Comparison of ENCODE assay signal across 1 cellular context in genomic region chr3:187739561-187740445, GRCh38.
A peak's percentile ranks its signal among the peaks of the same experiment; 100 is the strongest.
TF ChIP-seq lines count a peak whose summit lies in the region.

No MANE protein-coding gene starts in this region.

TF ChIP-seq in K562, 482 proteins besides CTCF, POLR2A, EP300 and RAD21 (continued from another document and continues in another):
- TF ChIP-seq ZNF398 (CRISPR knock-in tag; IDR thresholded peaks at IDR 0.05) (no peak), GABPB1 (CRISPR knock-in tag; IDR thresholded peaks at IDR 0.05) (peak; percentile 34; the same call in 1 of the 2 replicates), ZNF395 (CRISPR knock-in tag; IDR thresholded peaks at IDR 0.05) (no peak), BHLHE40 (IDR thresholded peaks at IDR 0.05; ENCODE audit: low read length) (peak; percentile 86), KAT8 (IDR thresholded peaks at IDR 0.05; ENCODE audit: low read depth) (no peak), FIP1L1 (IDR thresholded peaks at IDR 0.05; ENCODE audit: low read depth, low read length, poor library complexity, severe bottlenecking) (no peak), TOE1 (IDR thresholded peaks at IDR 0.05; ENCODE audit: borderline replicate concordance) (peak; percentile 72), TOE1 (CRISPR knock-in tag; IDR thresholded peaks at IDR 0.05; ENCODE audit: borderline replicate concordance, low read depth) (no peak), BCL6 (CRISPR knock-in tag; IDR thresholded peaks at IDR 0.05) (no peak), HBP1 (CRISPR knock-in tag; IDR thresholded peaks at IDR 0.05) (no peak), MYBL2 (IDR thresholded peaks at IDR 0.05; ENCODE audit: low read depth) (no peak), MYBL2 (CRISPR knock-in tag; IDR thresholded peaks at IDR 0.05; ENCODE audit: borderline replicate concordance) (no peak), ZNF780A (CRISPR knock-in tag; IDR thresholded peaks at IDR 0.05) (no peak), TRIM24 (IDR thresholded peaks at IDR 0.05) (0 out of 4 replicates have a peak, but pooled peaks of 1 of the 2 experiments have one; percentile 19), ATF1 (CRISPR knock-in tag; IDR thresholded peaks at IDR 0.05) (no peak), ATF1 (tag; IDR thresholded peaks at IDR 0.05) (peak; percentile 54), NRF1 (conservative IDR thresholded peaks at IDR 0.05 in 1 of 2, IDR thresholded peaks at IDR 0.05 in 1 of 2) (no peak), ARID1B (IDR thresholded peaks at IDR 0.05) (0 out of 2 replicates have a peak, but pooled peaks have one; percentile 13), SP1 (CRISPR knock-in tag; IDR thresholded peaks at IDR 0.05) (0 out of 2 replicates have a peak, but pooled peaks have one; percentile 23), SIRT6 (IDR thresholded peaks at IDR 0.05; ENCODE audit: low read depth, low read length) (no peak), ZNF444 (CRISPR knock-in tag; IDR thresholded peaks at IDR 0.05) (no peak), ZKSCAN1 (IDR thresholded peaks at IDR 0.05; ENCODE audit: low read depth, low read length) (no peak), EGR1 (conservative IDR thresholded peaks at IDR 0.05) (peak; percentile 85), MAX (CRISPR knock-in tag; IDR thresholded peaks at IDR 0.05) (peak; percentile 83), ZNF24 (IDR thresholded peaks at IDR 0.05) (0 out of 2 replicates have a peak, but pooled peaks have one; percentile 9), ZNF75A (CRISPR knock-in tag; IDR thresholded peaks at IDR 0.05) (no peak), MTA3 (IDR thresholded peaks at IDR 0.05; ENCODE audit: borderline replicate concordance) (no peak), HDAC6 (IDR thresholded peaks at IDR 0.05; ENCODE audit: low read depth, low read length) (no peak), CREB1 (IDR thresholded peaks at IDR 0.05) (peak; percentile 31; the same call in 1 of the 2 replicates), CREB1 (CRISPR knock-in tag; IDR thresholded peaks at IDR 0.05) (0 out of 2 replicates have a peak, but pooled peaks have one; percentile 37), ARID3B (CRISPR knock-in tag; IDR thresholded peaks at IDR 0.05; ENCODE audit: borderline replicate concordance) (no peak), CHAMP1 (IDR thresholded peaks at IDR 0.05) (0 out of 2 replicates have a peak, but pooled peaks have one; percentile 28), TRIM28 (IDR thresholded peaks at IDR 0.05) (no peak), NCOA1 (IDR thresholded peaks at IDR 0.05; ENCODE audit: low read depth) (no peak), ZNF707 (CRISPR knock-in tag; conservative IDR thresholded peaks at IDR 0.05) (no peak), ESRRB (CRISPR knock-in tag; IDR thresholded peaks at IDR 0.05; ENCODE audit: borderline replicate concordance) (no peak), MGA (IDR thresholded peaks at IDR 0.05) (peak; percentile 82), ZNF561 (CRISPR knock-in tag; conservative IDR thresholded peaks at IDR 0.05) (no peak), TGIF2 (CRISPR knock-in tag; IDR thresholded peaks at IDR 0.05) (no peak), ZNF175 (CRISPR knock-in tag; IDR thresholded peaks at IDR 0.05; ENCODE audit: low read depth) (no peak), ARHGAP35 (IDR thresholded peaks at IDR 0.05; ENCODE audit: partially characterized antibody) (no peak), POLR2AphosphoS5 (IDR thresholded peaks at IDR 0.05; ENCODE audit: control insufficient read depth, insufficient read depth, low read depth, low read length) (no peak), ZSCAN32 (CRISPR knock-in tag; IDR thresholded peaks at IDR 0.05) (no peak)
